ENCODE assay signal across 14 cellular contexts in the genomic region with DNA sequence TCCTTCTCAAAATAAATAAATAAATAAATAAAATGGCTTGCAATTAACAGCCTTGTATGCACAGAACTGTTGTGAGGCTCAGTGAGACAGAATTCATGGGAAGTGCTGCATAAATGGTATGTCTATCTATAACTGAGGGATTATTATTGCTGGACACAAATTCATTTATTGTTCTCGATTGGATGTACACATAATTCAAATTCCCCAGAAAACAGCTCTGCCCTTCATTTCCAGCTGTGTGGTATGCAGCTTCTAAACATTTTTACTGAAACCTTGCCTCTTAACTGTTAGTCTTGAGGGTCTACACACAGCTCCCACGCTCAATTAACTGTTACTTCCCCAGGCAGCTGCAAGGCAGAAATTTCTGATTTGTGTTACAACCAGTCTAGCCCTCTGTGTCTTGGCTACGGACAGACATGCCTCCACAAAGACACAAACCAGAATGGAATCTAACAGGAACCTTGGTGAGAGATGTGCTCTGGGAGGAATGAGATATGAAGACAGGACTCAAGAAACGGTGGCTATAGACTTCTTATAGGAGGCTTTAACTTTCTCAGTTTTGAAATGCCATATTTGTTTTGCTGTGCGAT.
DNase-seq lines count a peak whose midpoint lies in the region; TF ChIP-seq lines count a peak whose summit lies in the region.
"Had no signal": no experiment of that assay in that cellular context is flagged by ENCODE, and none has a peak within 500 bp of the region (broad histone marks: within the 10 kb centered on the region; RNA-seq: fewer than 3 reads in every experiment).

No MANE protein-coding gene starts in this region.

- H4K91ac ChIP-seq in mesenchymal stem cell (ENCODE audit: low read length): no peak overlapping the region

- DNase-seq in left ventricle myocardium inferior (no peak), cardiac septum (ENCODE audit: low spot score) (no peak), mesenchymal stem cell (peak; percentile 26), COR-L47 (lab: John Stamatoyannopoulos, UW) (no peak), NCI-H187 treated with DMSO at 0.1 percent for 48 hours (lab: John Stamatoyannopoulos, UW) (no peak), coronary artery (ENCODE audit: low spot score) (no peak)
- no peak for DNase-seq in activated naive CD8-positive, alpha-beta T cell treated with anti-CD3 and anti-CD28 coated beads for 36 hours
- no peak for DNase-seq in activated CD4-positive, alpha-beta T cell treated with anti-CD3 and anti-CD28 coated beads for 1 hour
- DNase-seq: NCI-H1694, occipital lobe had no signal

- no peak overlapping the region for H3K4ac ChIP-seq in mesenchymal stem cell (ENCODE audit: low read depth in 1 of 2, low read length in 2 of 2)

- H2BK12ac ChIP-seq in mesenchymal stem cell (ENCODE audit: low read length in 2 of 2): no peak overlapping the region

- no peak overlapping the region for H2AK5ac ChIP-seq in mesenchymal stem cell (ENCODE audit: low read length, severe bottlenecking)

- H3K36me3 ChIP-seq in left ventricle myocardium inferior (no peaks in the 10 kb centered on the region), mesenchymal stem cell (ENCODE audit: control insufficient read depth in 1 of 2, insufficient read depth in 2 of 2, low read depth in 1 of 2, low read length in 2 of 2) (no peaks in the 10 kb centered on the region)
- H3K36me3 ChIP-seq: SJSA1 had no signal

- H3K36me3 Mint-ChIP-seq in activated naive CD8-positive, alpha-beta T cell treated with anti-CD3 and anti-CD28 coated beads for 36 hours: no peaks in the 10 kb centered on the region
- H3K36me3 Mint-ChIP-seq: WTC11 had no signal

- H3K27ac Mint-ChIP-seq in activated naive CD8-positive, alpha-beta T cell treated with anti-CD3 and anti-CD28 coated beads for 36 hours: peak overlapping the region; percentile 95
- H3K27ac Mint-ChIP-seq: WTC11 had no signal

- H3K18ac ChIP-seq in mesenchymal stem cell (ENCODE audit: low read depth in 1 of 2, low read length in 2 of 2): no peak overlapping the region

- no peaks in the 10 kb centered on the region for H3K27me3 Mint-ChIP-seq in activated naive CD8-positive, alpha-beta T cell treated with anti-CD3 and anti-CD28 coated beads for 36 hours

- H3K4me1 ChIP-seq in left ventricle myocardium inferior (peaks cover 74% of the 10 kb centered on the region), mesenchymal stem cell (ENCODE audit: control insufficient read depth, insufficient read depth, low read depth, low read length) (peaks cover 4% of the 10 kb centered on the region)
- H3K4me1 ChIP-seq: foreskin keratinocyte had no signal

- H3K23ac ChIP-seq in mesenchymal stem cell (ENCODE audit: low read length in 2 of 2): no peak overlapping the region

- intact Hi-C loops in left ventricle myocardium inferior (cut with micrococcal nuclease) (no loop called here), cardiac septum (cut with DNase I) (no loop called here)

- no peak overlapping the region for H4K8ac ChIP-seq in mesenchymal stem cell (ENCODE audit: low read length)

- no peak overlapping the region for H2AFZ ChIP-seq in mesenchymal stem cell (ENCODE audit: low read depth, low read length)

- no peak overlapping the region for H2BK15ac ChIP-seq in mesenchymal stem cell (ENCODE audit: low read depth, poor library complexity, severe bottlenecking)

- H3K4me3 ChIP-seq in left ventricle myocardium inferior (no peak overlapping the region), mesenchymal stem cell (ENCODE audit: insufficient read depth in 1 of 2, low read depth in 1 of 2, low read length in 2 of 2) (peak overlapping the region in 1 of 2 experiments; percentile 35), coronary artery (no peak overlapping the region)
- H3K4me3 ChIP-seq: SJSA1 had no signal

- H3K9me3 Mint-ChIP-seq in activated naive CD8-positive, alpha-beta T cell treated with anti-CD3 and anti-CD28 coated beads for 36 hours: peaks cover 1% of the 10 kb centered on the region
- H3K9me3 Mint-ChIP-seq: WTC11 had no signal

- 67% methylated on average over 5 of the region's 5 CpGs for WGBS in mesenchymal stem cell

- H3K9me3 ChIP-seq in left ventricle myocardium inferior (replicated peaks) (no peaks in the 10 kb centered on the region), mesenchymal stem cell (ENCODE audit: control insufficient read depth, low read length) (no peaks in the 10 kb centered on the region)
- H3K9me3 ChIP-seq: SJSA1 had no signal

- H3K27me3 ChIP-seq in left ventricle myocardium inferior (ENCODE audit: low read depth): no peaks in the 10 kb centered on the region
- no peaks in the 10 kb centered on the region for H3K27me3 ChIP-seq in mesenchymal stem cell (ENCODE audit: control insufficient read depth in 1 of 2, insufficient read depth in 1 of 2, low read length in 2 of 2)
- H3K27me3 ChIP-seq: foreskin keratinocyte, SJSA1 had no signal

- no peak overlapping the region for H3K4me2 ChIP-seq in mesenchymal stem cell (ENCODE audit: low read length, poor library complexity, severe bottlenecking)

- H3K27ac ChIP-seq in left ventricle myocardium inferior (replicated peaks) (peak overlapping the region; percentile 87), mesenchymal stem cell (ENCODE audit: low read length, poor library complexity, severe bottlenecking) (no peak overlapping the region), coronary artery (peak overlapping the region in 1 of 2 donors; percentile 35)
- H3K27ac ChIP-seq: foreskin keratinocyte, SJSA1 had no signal

- no peak overlapping the region for H3K14ac ChIP-seq in mesenchymal stem cell (ENCODE audit: low read length in 2 of 2)

- H3K4me1 Mint-ChIP-seq in activated naive CD8-positive, alpha-beta T cell treated with anti-CD3 and anti-CD28 coated beads for 36 hours: peaks cover 58% of the 10 kb centered on the region
- H3K4me1 Mint-ChIP-seq: WTC11 had no signal

- H3K79me1 ChIP-seq in mesenchymal stem cell (replicated peaks; ENCODE audit: low read length, poor library complexity, severe bottlenecking): no peaks in the 10 kb centered on the region

- H3K9ac ChIP-seq in mesenchymal stem cell (ENCODE audit: low read length): peak overlapping the region; percentile 67

- no peak overlapping the region for H2BK120ac ChIP-seq in mesenchymal stem cell (ENCODE audit: low read depth, low read length)

- TF ChIP-seq CTCF in left ventricle myocardium inferior (IDR thresholded peaks at IDR 0.05; ENCODE audit: borderline replicate concordance) (no peak), coronary artery (IDR thresholded peaks at IDR 0.05) (no peak)

- H2BK5ac ChIP-seq in mesenchymal stem cell (ENCODE audit: low read depth, low read length, poor library complexity, severe bottlenecking): no peak overlapping the region

- H3K4me3 Mint-ChIP-seq in activated naive CD8-positive, alpha-beta T cell treated with anti-CD3 and anti-CD28 coated beads for 36 hours: no peak overlapping the region
- H3K4me3 Mint-ChIP-seq: CD14-positive monocyte, WTC11 had no signal
